Comparison of ENCODE assay signal across 1 cellular context in the genomic region with DNA sequence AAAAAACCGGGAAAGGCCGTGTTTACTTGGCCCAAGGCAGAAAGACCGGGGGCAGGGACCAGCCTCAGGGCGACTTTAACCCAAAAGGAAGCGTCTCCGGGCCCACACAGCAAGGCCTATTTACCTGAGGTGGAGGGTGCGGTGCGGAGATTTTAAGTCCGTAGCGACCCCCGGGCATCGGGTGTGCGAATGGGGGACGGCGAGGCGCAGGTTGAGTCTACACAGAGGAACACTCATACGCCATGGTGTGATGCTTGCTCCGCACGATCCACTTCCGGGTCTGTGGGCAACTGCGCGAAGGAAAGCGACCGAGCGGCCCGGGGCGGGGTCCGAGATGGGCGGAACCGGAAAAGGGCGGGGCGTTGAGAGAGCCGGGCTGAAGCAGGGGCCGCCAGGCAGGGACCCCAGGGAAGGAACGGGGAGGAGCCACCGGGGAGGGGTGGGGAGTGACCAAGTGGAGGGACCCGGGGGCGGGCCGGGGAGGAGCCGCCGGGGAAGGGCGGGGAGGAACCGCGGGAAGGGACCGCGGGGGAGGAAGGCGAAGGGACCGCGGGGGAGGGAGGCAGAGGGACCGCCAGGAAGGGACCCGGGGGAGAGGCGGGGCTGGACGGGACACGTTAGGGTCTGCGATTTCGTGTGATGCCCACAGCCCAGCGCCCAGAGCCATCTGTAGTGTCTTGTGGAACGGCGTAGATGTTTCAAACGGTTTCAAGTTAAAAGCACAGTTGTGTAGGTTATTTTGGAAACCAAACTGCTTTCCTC.
TF ChIP-seq lines count a peak whose summit lies in the region.

A gene (minus strand): TSS at position 282 of the 762 bp plus-strand sequence. CDS start 17,146 bp downstream, outside the sequence.

TF ChIP-seq in WTC11, 78 proteins besides CTCF, POLR2A, EP300 and RAD21 (continued from another document):
- no peak for TF ChIP-seq ZNF219 (CRISPR knock-in tag; IDR thresholded peaks at IDR 0.05; ENCODE audit: borderline replicate concordance)
- TF ChIP-seq, protein P1, sequence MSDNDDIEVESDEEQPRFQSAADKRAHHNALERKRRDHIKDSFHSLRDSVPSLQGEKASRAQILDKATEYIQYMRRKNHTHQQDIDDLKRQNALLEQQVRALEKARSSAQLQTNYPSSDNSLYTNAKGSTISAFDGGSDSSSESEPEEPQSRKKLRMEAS (CRISPR knock-in tag; IDR thresholded peaks at IDR 0.05), result 0 out of 2 replicates have a peak, but pooled peaks have one; percentile 35
- TF ChIP-seq, protein P2, sequence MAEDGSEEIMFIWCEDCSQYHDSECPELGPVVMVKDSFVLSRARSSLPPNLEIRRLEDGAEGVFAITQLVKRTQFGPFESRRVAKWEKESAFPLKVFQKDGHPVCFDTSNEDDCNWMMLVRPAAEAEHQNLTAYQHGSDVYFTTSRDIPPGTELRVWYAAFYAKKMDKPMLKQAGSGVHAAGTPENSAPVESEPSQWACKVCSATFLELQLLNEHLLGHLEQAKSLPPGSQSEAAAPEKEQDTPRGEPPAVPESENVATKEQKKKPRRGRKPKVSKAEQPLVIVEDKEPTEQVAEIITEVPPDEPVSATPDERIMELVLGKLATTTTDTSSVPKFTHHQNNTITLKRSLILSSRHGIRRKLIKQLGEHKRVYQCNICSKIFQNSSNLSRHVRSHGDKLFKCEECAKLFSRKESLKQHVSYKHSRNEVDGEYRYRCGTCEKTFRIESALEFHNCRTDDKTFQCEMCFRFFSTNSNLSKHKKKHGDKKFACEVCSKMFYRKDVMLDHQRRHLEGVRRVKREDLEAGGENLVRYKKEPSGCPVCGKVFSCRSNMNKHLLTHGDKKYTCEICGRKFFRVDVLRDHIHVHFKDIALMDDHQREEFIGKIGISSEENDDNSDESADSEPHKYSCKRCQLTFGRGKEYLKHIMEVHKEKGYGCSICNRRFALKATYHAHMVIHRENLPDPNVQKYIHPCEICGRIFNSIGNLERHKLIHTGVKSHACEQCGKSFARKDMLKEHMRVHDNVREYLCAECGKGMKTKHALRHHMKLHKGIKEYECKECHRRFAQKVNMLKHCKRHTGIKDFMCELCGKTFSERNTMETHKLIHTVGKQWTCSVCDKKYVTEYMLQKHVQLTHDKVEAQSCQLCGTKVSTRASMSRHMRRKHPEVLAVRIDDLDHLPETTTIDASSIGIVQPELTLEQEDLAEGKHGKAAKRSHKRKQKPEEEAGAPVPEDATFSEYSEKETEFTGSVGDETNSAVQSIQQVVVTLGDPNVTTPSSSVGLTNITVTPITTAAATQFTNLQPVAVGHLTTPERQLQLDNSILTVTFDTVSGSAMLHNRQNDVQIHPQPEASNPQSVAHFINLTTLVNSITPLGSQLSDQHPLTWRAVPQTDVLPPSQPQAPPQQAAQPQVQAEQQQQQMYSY (CRISPR knock-in tag; IDR thresholded peaks at IDR 0.05), result peak; percentile 63; the same call in 1 of the 2 replicates
- TF ChIP-seq FOXP1 (CRISPR knock-in tag; IDR thresholded peaks at IDR 0.05; ENCODE audit: borderline replicate concordance), result no peak
- TF ChIP-seq, protein P3, sequence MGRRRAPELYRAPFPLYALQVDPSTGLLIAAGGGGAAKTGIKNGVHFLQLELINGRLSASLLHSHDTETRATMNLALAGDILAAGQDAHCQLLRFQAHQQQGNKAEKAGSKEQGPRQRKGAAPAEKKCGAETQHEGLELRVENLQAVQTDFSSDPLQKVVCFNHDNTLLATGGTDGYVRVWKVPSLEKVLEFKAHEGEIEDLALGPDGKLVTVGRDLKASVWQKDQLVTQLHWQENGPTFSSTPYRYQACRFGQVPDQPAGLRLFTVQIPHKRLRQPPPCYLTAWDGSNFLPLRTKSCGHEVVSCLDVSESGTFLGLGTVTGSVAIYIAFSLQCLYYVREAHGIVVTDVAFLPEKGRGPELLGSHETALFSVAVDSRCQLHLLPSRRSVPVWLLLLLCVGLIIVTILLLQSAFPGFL (CRISPR knock-in tag; IDR thresholded peaks at IDR 0.05; ENCODE audit: borderline replicate concordance), result no peak
- TF ChIP-seq MXD4 (CRISPR knock-in tag; IDR thresholded peaks at IDR 0.05; ENCODE audit: borderline replicate concordance), result no peak
- TF ChIP-seq, protein P4, sequence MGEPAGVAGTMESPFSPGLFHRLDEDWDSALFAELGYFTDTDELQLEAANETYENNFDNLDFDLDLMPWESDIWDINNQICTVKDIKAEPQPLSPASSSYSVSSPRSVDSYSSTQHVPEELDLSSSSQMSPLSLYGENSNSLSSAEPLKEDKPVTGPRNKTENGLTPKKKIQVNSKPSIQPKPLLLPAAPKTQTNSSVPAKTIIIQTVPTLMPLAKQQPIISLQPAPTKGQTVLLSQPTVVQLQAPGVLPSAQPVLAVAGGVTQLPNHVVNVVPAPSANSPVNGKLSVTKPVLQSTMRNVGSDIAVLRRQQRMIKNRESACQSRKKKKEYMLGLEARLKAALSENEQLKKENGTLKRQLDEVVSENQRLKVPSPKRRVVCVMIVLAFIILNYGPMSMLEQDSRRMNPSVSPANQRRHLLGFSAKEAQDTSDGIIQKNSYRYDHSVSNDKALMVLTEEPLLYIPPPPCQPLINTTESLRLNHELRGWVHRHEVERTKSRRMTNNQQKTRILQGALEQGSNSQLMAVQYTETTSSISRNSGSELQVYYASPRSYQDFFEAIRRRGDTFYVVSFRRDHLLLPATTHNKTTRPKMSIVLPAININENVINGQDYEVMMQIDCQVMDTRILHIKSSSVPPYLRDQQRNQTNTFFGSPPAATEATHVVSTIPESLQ (CRISPR knock-in tag; IDR thresholded peaks at IDR 0.05), result no peak
- TF ChIP-seq NFATC4 (CRISPR knock-in tag; IDR thresholded peaks at IDR 0.05), result no peak
